8 cellular contexts compared by ENCODE assay signal in genomic region chr18:11163668-11164067, GRCh38. TPM values are rescaled to one million over a fixed set of nuclear protein-coding genes. Genes with fewer than 3 reads are reported as not detected.
DNase-seq lines count a peak whose midpoint lies in the region; ATAC-seq and TF ChIP-seq lines count a peak whose summit lies in the region.
"Had no signal": no experiment of that assay in that cellular context is flagged by ENCODE, and none has a peak within 500 bp of the region (broad histone marks: within the 10 kb centered on the region; RNA-seq: fewer than 3 reads in every experiment).

No MANE protein-coding gene starts in this region.

- no peak overlapping the region for H3K4me3 ChIP-seq in SU-DHL-6 (ENCODE audit: insufficient read depth, low read length, poor library complexity, severe bottlenecking)
- no peak overlapping the region for H3K4me3 ChIP-seq in right cardiac atrium (ENCODE audit: low read length)

- no peaks in the 10 kb centered on the region for H3K4me1 Mint-ChIP-seq in MCF 10A (ENCODE audit: insufficient read depth, unreplicated experiment)

- peaks cover 13% of the 10 kb centered on the region for H3K27me3 Mint-ChIP-seq in MCF 10A (ENCODE audit: insufficient read depth, unreplicated experiment)

- CTCF ChIA-PET in MCF 10A (lab: Yijun Ruan, JAX), result interaction anchor here (0.9 to 1.2 kb wide), 2 partner anchors 9 to 23 kb away, joined by 3 to 6 read pairs; no protein-coding TSS in a partner anchor

- no peak overlapping the region for H3K4me2 ChIP-seq in SU-DHL-6 (ENCODE audit: low read depth, low read length, poor library complexity, severe bottlenecking)

- H3K27ac Mint-ChIP-seq in MCF 10A (ENCODE audit: low read depth, unreplicated experiment), result no peak overlapping the region

- H3K27me3 ChIP-seq in SU-DHL-6 (ENCODE audit: low read length) (no peaks in the 10 kb centered on the region), right cardiac atrium (ENCODE audit: control insufficient read depth, insufficient read depth) (peaks cover 2% of the 10 kb centered on the region)

- no peak overlapping the region for H3K4me3 Mint-ChIP-seq in MCF 10A (ENCODE audit: unreplicated experiment)

- POLR2A ChIA-PET in MCF 10A (lab: Yijun Ruan, JAX), result no interaction called here

- no peaks in the 10 kb centered on the region for H3K79me2 ChIP-seq in SU-DHL-6 (ENCODE audit: insufficient read depth, low read length)

- no peaks in the 10 kb centered on the region for H3K9me3 Mint-ChIP-seq in MCF 10A (ENCODE audit: unreplicated experiment)

- H3K4me1 ChIP-seq in right cardiac atrium (ENCODE audit: control insufficient read depth, insufficient read depth, low read length), result no peaks in the 10 kb centered on the region

- H3K36me3 ChIP-seq in SU-DHL-6 (ENCODE audit: low read length), result no peaks in the 10 kb centered on the region

- DNase-seq in GM20000 (ENCODE audit: low spot score) (no peak), right cardiac atrium (peak; percentile 24 to 73 (median 71)), retina (peak; percentile 50), MCF 10A (ENCODE audit: unreplicated experiment) (no peak)
- DNase-seq: effector CD4-positive, alpha-beta T cell had no signal

- no peaks in the 10 kb centered on the region for H4K20me1 ChIP-seq in SU-DHL-6 (ENCODE audit: low read depth, low read length)

- peak; percentile 44 to 71 for ATAC-seq in right cardiac atrium
- no peak for ATAC-seq in GM19351 (IDR thresholded peaks at IDR 0.05; ENCODE audit: unreplicated experiment)
- no peak for ATAC-seq in HG02623 (IDR thresholded peaks at IDR 0.05; ENCODE audit: unreplicated experiment)

- H3K36me3 Mint-ChIP-seq in MCF 10A (ENCODE audit: insufficient read depth, unreplicated experiment), result no peaks in the 10 kb centered on the region

- peak overlapping the region; percentile 19 for H2AFZ ChIP-seq in SU-DHL-6 (ENCODE audit: low read depth, low read length, severe bottlenecking)

- H3K9ac ChIP-seq in SU-DHL-6 (ENCODE audit: low read length), result no peak overlapping the region

- H3K9me3 ChIP-seq in SU-DHL-6 (ENCODE audit: insufficient read depth, low read length) (no peaks in the 10 kb centered on the region), right cardiac atrium (ENCODE audit: control insufficient read depth, low read length) (no peaks in the 10 kb centered on the region)

- no TSS peak for BruUV-seq in MCF 10A (replicated peaks; lab: Mats Ljungman, UMichigan)

- no peaks in the 10 kb centered on the region for H3K9me2 ChIP-seq in SU-DHL-6 (replicated peaks; ENCODE audit: insufficient read depth, low read length)

- TF ChIP-seq CTCF in GM20000 (IDR thresholded peaks at IDR 0.05; ENCODE audit: extremely low read depth, missing control alignments) (peak; percentile 72), SU-DHL-6 (IDR thresholded peaks at IDR 0.05; ENCODE audit: insufficient read depth, low read length, poor library complexity, severe bottlenecking) (no peak), MCF 10A (IDR thresholded peaks at IDR 0.05; ENCODE audit: unreplicated experiment) (no peak)

- no peak overlapping the region for H3K27ac ChIP-seq in SU-DHL-6 (ENCODE audit: low read depth, low read length)
- no peak overlapping the region for H3K27ac ChIP-seq in right cardiac atrium (ENCODE audit: low read length)

- 21% methylated on average over 18 of the region's 18 CpGs for WGBS in right cardiac atrium

- no peaks in the 10 kb centered on the region for H3F3A ChIP-seq in SU-DHL-6 (ENCODE audit: insufficient read depth)

- intact Hi-C loops in right cardiac atrium (cut with DNase I) (no loop called here), MCF 10A (cut with micrococcal nuclease) (loop anchor here (5.0 kb wide), 1 partner anchor 349 kb away; no protein-coding TSS in a partner anchor)

RNA-seq across cellular contexts. Expression of gene PIEZO2, which starts 14.3 kb away (rescaled TPM):
- under 1 TPM; 0.54 to 0.93 (median 0.65) TPM for total RNA-seq in right cardiac atrium
- 0.18 TPM for polyA plus RNA-seq in right cardiac atrium
- total RNA-seq in MCF 10A (2022), result 0.49 and 0.93 TPM in 2 replicates

Comparison
In these comparisons a context has a peak if more than half of its experiments do, and no peak if none do; other contexts are left out.
1. DNase-seq: peak in right cardiac atrium (3 of 3) and retina (single experiment); none in GM20000 (single experiment) and MCF 10A (single experiment).
2. ATAC-seq: peak in right cardiac atrium (2 of 2); none in GM19351 (single experiment) and HG02623 (single experiment).